8 cellular contexts compared by ENCODE assay signal in genomic region chr1:114716304-114717158, GRCh38. TPM values are rescaled to one million over a fixed set of nuclear protein-coding genes. Genes with fewer than 3 reads are reported as not detected.
A peak's percentile ranks its signal among the peaks of the same experiment; 100 is the strongest.
DNase-seq lines count a peak whose midpoint lies in the region; ATAC-seq, FAIRE-seq and TF ChIP-seq lines count a peak whose summit lies in the region.

Gene NRAS, minus strand, starts transcription at chr1:114716771. Its CDS starts 611 bp downstream, at chr1:114716160.

- intact Hi-C loops in mammary epithelial cell (cut with micrococcal nuclease): loop anchor here (1.0 to 2.0 kb wide), 2 partner anchors 106 to 370 kb away; no protein-coding TSS in a partner anchor

- dilution Hi-C loops in mammary epithelial cell (cut with HindIII; ENCODE audit: low sequenced_read_pairs): no loop called here

- no peaks in the 10 kb centered on the region for H3K27me3 ChIP-seq in mammary epithelial cell (ENCODE audit: insufficient read depth, low read length)
- no peaks in the 10 kb centered on the region for H3K27me3 ChIP-seq in small intestine (ENCODE audit: control insufficient read depth in 2 of 2, insufficient read depth in 2 of 2, low read length in 2 of 2)

- ATAC-seq in GM18907 (IDR thresholded peaks at IDR 0.05; ENCODE audit: unreplicated experiment) (peak; percentile 93), HG03139 (IDR thresholded peaks at IDR 0.05; ENCODE audit: unreplicated experiment) (peak; percentile 97)

- peak within 1 kb of the TSS; percentile 80 for H3K4me2 ChIP-seq in mammary epithelial cell (ENCODE audit: insufficient read depth, low read depth, low read length)

- FAIRE-seq in small intestine (lab: Jason Lieb, UNC): no peak

- H3K27ac ChIP-seq in mammary epithelial cell (ENCODE audit: insufficient read depth, low read depth, low read length) (peak within 1 kb of the TSS; percentile 99), small intestine (ENCODE audit: low read depth in 1 of 2, low read length in 1 of 2) (peak within 1 kb of the TSS; percentile 84 to 99)

- DNase-seq in AG08395 (ENCODE audit: low spot score) (peak; percentile 96), NCI-H2196 treated with DMSO at 0.1 percent for 48 hours (lab: John Stamatoyannopoulos, UW; ENCODE audit: unreplicated experiment) (peak; percentile 79), mammary epithelial cell (peak; percentile 88), iPS-NIHi11 (ENCODE audit: low spot score) (peak; percentile 98), small intestine (peak; percentile 93)

- peaks cover 54% of the 10 kb centered on the region for H3K36me3 ChIP-seq in mammary epithelial cell (ENCODE audit: insufficient read depth, low read length)
- H3K36me3 ChIP-seq in small intestine (ENCODE audit: control insufficient read depth in 2 of 2, insufficient read depth in 2 of 2, low read length in 2 of 2): peaks cover 15 to 16% of the 10 kb centered on the region in 2 donors

- H3K9ac ChIP-seq in mammary epithelial cell (ENCODE audit: insufficient read depth, low read length): peak within 1 kb of the TSS; percentile 100

- 1% methylated on average over 35 of the region's 38 CpGs for WGBS in mammary epithelial cell (ENCODE audit: low coverage, missing lambda C conversion rate)
- 0 to 1% (median 1%) methylated on average over 38 of the region's 38 CpGs for whole genome bisulfite sequencing in small intestine, 3 donors

- no peaks in the 10 kb centered on the region for H3K9me3 ChIP-seq in mammary epithelial cell (replicated peaks; ENCODE audit: insufficient read depth, low read length)
- H3K9me3 ChIP-seq in small intestine (ENCODE audit: control insufficient read depth, low read depth): no peaks in the 10 kb centered on the region

- peaks cover 51% of the 10 kb centered on the region for H3K79me2 ChIP-seq in mammary epithelial cell (ENCODE audit: insufficient read depth, low read length)

- in situ Hi-C loops in mammary epithelial cell (cut with MboI; ENCODE audit: low sequenced_read_pairs in 2 of 2): no loop called here

- CTCF ChIA-PET in mammary epithelial cell (lab: Charles Lee; ENCODE audit: low non-redundant PET): no interaction called here

- H3K4me1 ChIP-seq in mammary epithelial cell (ENCODE audit: insufficient read depth, low read length): peaks cover 7% of the 10 kb centered on the region
- peaks cover 2 to 7% of the 10 kb centered on the region in 2 donors for H3K4me1 ChIP-seq in small intestine (ENCODE audit: control insufficient read depth in 2 of 2, insufficient read depth in 1 of 2, low read depth in 1 of 2, low read length in 1 of 2)

- peak within 1 kb of the TSS; percentile 99 for H3K4me3 ChIP-seq in WI38 (ENCODE audit: low read depth, low read length)
- peak within 1 kb of the TSS; percentile 70 to 94 (median 73) for H3K4me3 ChIP-seq in mammary epithelial cell (replicated peaks in 1 of 3; ENCODE audit: insufficient read depth in 1 of 3, low read depth in 2 of 3, low read length in 3 of 3)
- H3K4me3 ChIP-seq in small intestine (ENCODE audit: low read depth in 1 of 2, low read length in 2 of 2): peak within 1 kb of the TSS; percentile 85 to 86

- TF ChIP-seq CTCF in WI38 (IDR thresholded peaks at IDR 0.05; ENCODE audit: low read depth, low read length) (no peak), mammary epithelial cell (conservative IDR thresholded peaks at IDR 0.05 in 1 of 2, IDR thresholded peaks at IDR 0.05 in 1 of 2; ENCODE audit: extremely low read depth in 1 of 2, insufficient read depth in 1 of 2, low read depth in 1 of 2, low read length in 2 of 2) (no peak)

- BruUV-seq in mammary epithelial cell (replicated peaks; lab: Mats Ljungman, UMichigan): TSS peak; percentile 87

- H4K20me1 ChIP-seq in mammary epithelial cell (ENCODE audit: insufficient read depth, low read length): no peaks in the 10 kb centered on the region

- peak within 1 kb of the TSS; percentile 75 for H2AFZ ChIP-seq in mammary epithelial cell (ENCODE audit: low read depth, low read length)

RNA-seq across cellular contexts. Expression of gene NRAS, which starts in this region (rescaled TPM):
- total RNA-seq in mammary epithelial cell: 10 to 100 TPM; 44.9 to 67.3 TPM
- polyA plus RNA-seq in mammary epithelial cell: 29.2 TPM
- polyA minus RNA-seq in mammary epithelial cell: 46.8 TPM
- 10 to 100 TPM; 19.7 to 22.4 (median 20.2) TPM for polyA plus RNA-seq in small intestine

Comparison
In these comparisons a context has a peak if more than half of its experiments do, and no peak if none do; other contexts are left out.
1. Peak in every context shown above with its lines: DNase-seq, ATAC-seq, H3K4me3 ChIP-seq and H3K27ac ChIP-seq.